Comparison of ENCODE assay signal across 10 cellular contexts in genomic region chr2:63056309-63057065, GRCh38. TPM values are rescaled to one million over a fixed set of nuclear protein-coding genes. Genes with fewer than 3 reads are reported as not detected.
A peak's percentile ranks its signal among the peaks of the same experiment; 100 is the strongest.
DNase-seq lines count a peak whose midpoint lies in the region; ATAC-seq and TF ChIP-seq lines count a peak whose summit lies in the region.
"Had no signal": no experiment of that assay in that cellular context is flagged by ENCODE, and none has a peak within 500 bp of the region (broad histone marks: within the 10 kb centered on the region; RNA-seq: fewer than 3 reads in every experiment).

No MANE protein-coding gene starts in this region.

- CTCF ChIA-PET in activated CD4-positive, alpha-beta memory T cell treated with anti-CD3 and anti-CD28 coated beads for 36 hours (lab: Charles Lee) = no interaction called here

- H3K4me3 ChIP-seq in Karpas-422 (ENCODE audit: low read length) = no peak overlapping the region

- no peaks in the 10 kb centered on the region for H3K9me3 ChIP-seq in Karpas-422 (ENCODE audit: low read length)

- peaks cover 77% of the 10 kb centered on the region for H3K27me3 Mint-ChIP-seq in activated CD4-positive, alpha-beta memory T cell treated with anti-CD3 and anti-CD28 coated beads for 36 hours
- H3K27me3 Mint-ChIP-seq in progenitor cell of endocrine pancreas = peaks cover 88% of the 10 kb centered on the region

- H4K20me1 ChIP-seq in Karpas-422 (ENCODE audit: insufficient read depth, low read depth, low read length) = no peaks in the 10 kb centered on the region

- H3K4me1 Mint-ChIP-seq in activated CD4-positive, alpha-beta memory T cell treated with anti-CD3 and anti-CD28 coated beads for 36 hours (ENCODE audit: low read depth) = peaks cover 63% of the 10 kb centered on the region
- peaks cover 6% of the 10 kb centered on the region for H3K4me1 Mint-ChIP-seq in progenitor cell of endocrine pancreas (ENCODE audit: low read depth)

- H3K27ac ChIP-seq in Karpas-422 (ENCODE audit: low read length) = no peak overlapping the region

- H3K79me2 ChIP-seq in Karpas-422 (ENCODE audit: low read length) = peaks cover 6% of the 10 kb centered on the region

- peaks cover 2% of the 10 kb centered on the region for H3K9me3 Mint-ChIP-seq in activated CD4-positive, alpha-beta memory T cell treated with anti-CD3 and anti-CD28 coated beads for 36 hours
- no peaks in the 10 kb centered on the region for H3K9me3 Mint-ChIP-seq in progenitor cell of endocrine pancreas (ENCODE audit: low read depth)

- no peaks in the 10 kb centered on the region for H3K9me2 ChIP-seq in Karpas-422 (replicated peaks; ENCODE audit: insufficient read depth, low read length)

- H3K4me1 ChIP-seq in Karpas-422 (ENCODE audit: low read length) = peaks cover 11% of the 10 kb centered on the region

- ATAC-seq in GM21515 (IDR thresholded peaks at IDR 0.05; ENCODE audit: unreplicated experiment) = peak; percentile 49
- no peak for ATAC-seq in HG03175 (IDR thresholded peaks at IDR 0.05; ENCODE audit: unreplicated experiment)
- ATAC-seq: HCT116 had no signal

- H2AFZ ChIP-seq in Karpas-422 (ENCODE audit: low read length) = no peak overlapping the region

- POLR2A ChIA-PET in activated CD4-positive, alpha-beta memory T cell treated with anti-CD3 and anti-CD28 coated beads for 36 hours (lab: Charles Lee) = interaction anchor here (1.0 kb wide), 1 partner anchor 9 kb away, joined by 3 read pairs; no protein-coding TSS in a partner anchor

- DNase-seq in AG08396 (ENCODE audit: low spot score) (peak; percentile 12), iris pigment epithelial cell (ENCODE audit: low read depth) (peak; percentile 12), progenitor cell of endocrine pancreas (ENCODE audit: low spot score, unreplicated experiment) (no peak), Karpas-422 (no peak), kidney tubule cell (ENCODE audit: low spot score) (no peak)
- DNase-seq in activated CD4-positive, alpha-beta memory T cell treated with anti-CD3 and anti-CD28 coated beads for 36 hours = peak; percentile 45
- DNase-seq: C1 segment of cervical spinal cord had no signal

- intact Hi-C loops in activated CD4-positive, alpha-beta memory T cell treated with anti-CD3 and anti-CD28 coated beads for 36 hours (cut with micrococcal nuclease) = loop anchor here (1.0 to 5.0 kb wide), 3 partner anchors 8 to 431 kb away; no protein-coding TSS in a partner anchor

- H3K4me3 Mint-ChIP-seq in activated CD4-positive, alpha-beta memory T cell treated with anti-CD3 and anti-CD28 coated beads for 36 hours = peak overlapping the region; percentile 30
- H3K4me3 Mint-ChIP-seq in progenitor cell of endocrine pancreas (ENCODE audit: low read depth) = no peak overlapping the region

- no peak overlapping the region for H3K4me2 ChIP-seq in Karpas-422 (ENCODE audit: low read depth, low read length, poor library complexity, severe bottlenecking)

- H3K27ac Mint-ChIP-seq in activated CD4-positive, alpha-beta memory T cell treated with anti-CD3 and anti-CD28 coated beads for 36 hours = no peak overlapping the region
- no peak overlapping the region for H3K27ac Mint-ChIP-seq in progenitor cell of endocrine pancreas

- TF ChIP-seq CTCF in progenitor cell of endocrine pancreas (IDR thresholded peaks at IDR 0.05; ENCODE audit: unreplicated experiment) = no peak

- H3K36me3 ChIP-seq in Karpas-422 (ENCODE audit: insufficient read depth, low read length) = 0 out of 2 replicates have a peak, but pooled peaks cover 4% of the 10 kb centered on the region

- no peak overlapping the region for H3K9ac ChIP-seq in Karpas-422 (ENCODE audit: low read length)

- H3K27me3 ChIP-seq in Karpas-422 (ENCODE audit: low read length) = no peaks in the 10 kb centered on the region

- H3K36me3 Mint-ChIP-seq in activated CD4-positive, alpha-beta memory T cell treated with anti-CD3 and anti-CD28 coated beads for 36 hours = peaks cover 4% of the 10 kb centered on the region
- H3K36me3 Mint-ChIP-seq in progenitor cell of endocrine pancreas (ENCODE audit: insufficient read depth) = peaks cover 8% of the 10 kb centered on the region

RNA-seq across cellular contexts. Expression of gene OTX1, which starts 5.9 kb away (rescaled TPM):
- not detected for total RNA-seq in activated CD4-positive, alpha-beta memory T cell treated with anti-CD3 and anti-CD28 coated beads for 36 hours
- total RNA-seq in progenitor cell of endocrine pancreas = 1.0 and 1.2 TPM in 2 replicates
- total RNA-seq in Karpas-422 (2014; rRNA removed; shearing (Covaris generic); ENCODE audit: low replicate concordance) = 1.9 and 6.4 TPM in 2 replicates

Comparison
In these comparisons a context has a peak if more than half of its experiments do, and no peak if none do; other contexts are left out.
1. DNase-seq: peak in AG08396 (single experiment), activated CD4-positive, alpha-beta memory T cell treated with anti-CD3 and anti-CD28 coated beads for 36 hours (single experiment) and iris pigment epithelial cell (single experiment); none in progenitor cell of endocrine pancreas (single experiment), Karpas-422 (single experiment) and kidney tubule cell (single experiment).